Comparison of ENCODE assay signal across 8 cellular contexts in genomic region chr3:126389112-126389791, GRCh38. TPM values are rescaled to one million over a fixed set of nuclear protein-coding genes. Genes with fewer than 3 reads are reported as not detected.
DNase-seq lines count a peak whose midpoint lies in the region; ATAC-seq and TF ChIP-seq lines count a peak whose summit lies in the region.

No MANE protein-coding gene starts in this region.

- peak overlapping the region; percentile 62 for H3K27ac ChIP-seq in Panc1 (ENCODE audit: low read length)
- peak overlapping the region; percentile 83 for H3K27ac ChIP-seq in angular gyrus (ENCODE audit: low read depth, low read length)
- H3K27ac ChIP-seq in left ventricle myocardium inferior (replicated peaks), result peak overlapping the region; percentile 91
- no peak overlapping the region for H3K27ac ChIP-seq in parathyroid adenoma

- no peaks in the 10 kb centered on the region for H3K36me3 ChIP-seq in Panc1 (ENCODE audit: control insufficient read depth, insufficient read depth, low read length)
- no peaks in the 10 kb centered on the region for H3K36me3 ChIP-seq in left ventricle myocardium inferior
- no peaks in the 10 kb centered on the region for H3K36me3 ChIP-seq in parathyroid adenoma (ENCODE audit: control insufficient read depth, insufficient read depth, low read length)

- ATAC-seq in GM18498 (IDR thresholded peaks at IDR 0.05; ENCODE audit: unreplicated experiment), result peak; percentile 78
- peak; percentile 99 for ATAC-seq in Panc1
- no peak for ATAC-seq in GM21723 (IDR thresholded peaks at IDR 0.05; ENCODE audit: unreplicated experiment)

- POLR2A ChIA-PET in AG04449 (lab: Yijun Ruan, JAX) (no interaction called here), Panc1 (lab: Charles Lee) (no interaction called here)

- H3K79me2 ChIP-seq in parathyroid adenoma, result no peaks in the 10 kb centered on the region

- intact Hi-C loops in Panc1 (cut with micrococcal nuclease; ENCODE audit: unreplicated experiment) (loop anchor here (1.0 kb wide), 1 partner anchor 130 kb away; no protein-coding TSS in a partner anchor), left ventricle myocardium inferior (cut with micrococcal nuclease) (loop anchor here (5.0 kb wide), 1 partner anchor 132 kb away; no protein-coding TSS in a partner anchor)

- no TSS peak for BruUV-seq in Panc1 (replicated peaks; lab: Mats Ljungman, UMichigan)

- no peaks in the 10 kb centered on the region for H3K4me1 ChIP-seq in Panc1 (ENCODE audit: control insufficient read depth, insufficient read depth, low read length)
- peaks cover 11% of the 10 kb centered on the region for H3K4me1 ChIP-seq in left ventricle myocardium inferior
- H3K4me1 ChIP-seq in parathyroid adenoma, result peaks cover 18% of the 10 kb centered on the region

- H3K27me3 ChIP-seq in Panc1 (ENCODE audit: control insufficient read depth, insufficient read depth, low read length) (peaks cover 8% of the 10 kb centered on the region), left ventricle myocardium inferior (ENCODE audit: low read depth) (peaks cover 22% of the 10 kb centered on the region), parathyroid adenoma (ENCODE audit: control insufficient read depth, insufficient read depth, low read length) (no peaks in the 10 kb centered on the region)

- TF ChIP-seq CTCF in AG04449 (IDR thresholded peaks at IDR 0.05; ENCODE audit: insufficient read depth, low read length, missing control alignments) (peak; percentile 97), Panc1 (IDR thresholded peaks at IDR 0.05) (peak; percentile 100), left ventricle myocardium inferior (IDR thresholded peaks at IDR 0.05; ENCODE audit: borderline replicate concordance) (peak; percentile 96), parathyroid adenoma (IDR thresholded peaks at IDR 0.05) (peak; percentile 90)

- H3K9ac ChIP-seq in parathyroid adenoma, result no peak overlapping the region

- CTCF ChIA-PET in AG04449 (lab: Yijun Ruan, JAX), result interaction anchor here (0.5 to 4.7 kb wide), 27 partner anchors 9 to 268 kb away, joined by 3 to 74 read pairs (median 4); no protein-coding TSS in a partner anchor
- CTCF ChIA-PET in Panc1 (lab: Charles Lee), result interaction anchor here (0.6 to 1.6 kb wide), 9 partner anchors 9 to 286 kb away, joined by 3 to 22 read pairs (median 4); no protein-coding TSS in a partner anchor

- DNase-seq in AG04449 (ENCODE audit: low read depth, low spot score) (no peak), HS-5 (ENCODE audit: low read depth) (peak; percentile 46), Panc1 (ENCODE audit: low read depth, low spot score) (peak; percentile 46), left ventricle myocardium inferior (peak; percentile 90)

- peak overlapping the region; percentile 56 for H3K4me3 ChIP-seq in AG04449 (ENCODE audit: low read depth, low read length)
- peak overlapping the region; percentile 46 to 57 for H3K4me3 ChIP-seq in Panc1 (ENCODE audit: low read depth in 2 of 2, low read length in 2 of 2)
- peak overlapping the region; percentile 65 for H3K4me3 ChIP-seq in left ventricle myocardium inferior
- peak overlapping the region; percentile 61 for H3K4me3 ChIP-seq in parathyroid adenoma (ENCODE audit: low read depth, low read length)

- H2AFZ ChIP-seq in parathyroid adenoma, result peak overlapping the region; percentile 65

- H3K9me3 ChIP-seq in Panc1 (ENCODE audit: control insufficient read depth, insufficient read depth, low read depth, low read length) (no peaks in the 10 kb centered on the region), left ventricle myocardium inferior (replicated peaks) (no peaks in the 10 kb centered on the region), parathyroid adenoma (ENCODE audit: control insufficient read depth, low read length) (no peaks in the 10 kb centered on the region)

- H3K4me2 ChIP-seq in parathyroid adenoma (ENCODE audit: low read length), result peak overlapping the region; percentile 96

- in situ Hi-C loops in Panc1 (cut with HindIII; ENCODE audit: low pct_unique_long_range_greater_than_20kb, low sequenced_read_pairs), result no loop called here

RNA-seq across cellular contexts. Expression of gene CFAP100, which starts 5.5 kb away (rescaled TPM):
- not detected for total RNA-seq in Panc1 (2021; ENCODE audit: unreplicated experiment)
- polyA plus RNA-seq in Panc1 (2012; ENCODE audit: insufficient read length), result not detected
- total RNA-seq in left ventricle myocardium inferior, result not detected

RNA-seq across cellular contexts. Expression of gene KLF15, which starts 32.0 kb away (rescaled TPM):
- total RNA-seq in Panc1 (2021; ENCODE audit: unreplicated experiment) (0.10 TPM), left ventricle myocardium inferior (44.6 TPM)
- polyA plus RNA-seq in Panc1 (2012; ENCODE audit: insufficient read length), result not detected

Comparison
In these comparisons a context has a peak if more than half of its experiments do, and no peak if none do; other contexts are left out.
1. RNA of gene KLF15, which starts 32.0 kb away (total RNA-seq): 44.6 TPM in left ventricle myocardium inferior (single experiment); 0.10 TPM in Panc1 (single experiment); every median in the first group is over 10 times any median in the second.
2. Peak in every context shown above with its lines, with median percentiles within 50 percentile points of each other: H3K4me3 ChIP-seq and CTCF ChIP-seq.